Comparison of ENCODE assay signal across 13 cellular contexts in the genomic region with DNA sequence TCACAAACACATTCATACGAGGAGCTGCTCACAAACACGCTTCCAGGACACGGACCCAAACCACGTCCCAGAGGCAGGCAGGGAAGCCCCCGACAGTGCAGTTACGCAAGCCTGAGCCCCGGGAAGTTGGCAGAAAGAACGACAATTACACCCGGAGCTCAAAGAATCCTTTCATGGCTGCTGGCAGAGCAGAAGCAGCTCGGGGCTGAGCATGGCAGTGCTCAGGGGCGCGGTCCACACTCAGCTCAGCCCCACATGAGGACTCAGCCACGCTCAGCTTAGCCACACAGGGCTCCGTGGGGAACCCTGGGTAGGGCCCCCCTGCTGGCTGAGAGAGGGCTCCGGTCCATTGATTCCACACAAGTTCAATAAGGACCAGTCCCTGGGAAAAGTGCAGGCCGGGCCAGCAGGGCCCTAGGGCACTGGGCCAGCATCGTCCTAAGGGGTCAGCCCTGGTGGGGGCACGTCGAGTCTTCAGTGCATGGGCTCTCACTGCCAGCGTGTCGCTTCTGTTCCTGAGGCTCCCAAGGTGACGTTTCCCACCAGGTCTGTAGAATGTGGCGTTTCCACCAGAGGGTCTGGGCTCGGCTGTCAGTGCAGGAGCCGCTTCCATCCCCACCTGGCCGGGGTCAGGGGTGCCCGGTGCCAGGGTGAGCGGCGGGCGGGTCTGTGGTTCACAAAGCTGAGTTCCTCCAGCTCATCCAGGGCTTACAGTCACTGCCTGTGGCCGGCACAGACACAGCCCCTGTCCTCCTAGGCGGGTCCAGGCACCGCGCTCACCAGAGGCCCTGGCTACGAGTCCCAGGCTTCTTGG. TPM values are rescaled to one million over a fixed set of nuclear protein-coding genes. Genes with fewer than 3 reads are reported as not detected.
A peak's percentile ranks its signal among the peaks of the same experiment; 100 is the strongest.
DNase-seq lines count a peak whose midpoint lies in the region; ATAC-seq and TF ChIP-seq lines count a peak whose summit lies in the region.
"Had no signal": no experiment of that assay in that cellular context is flagged by ENCODE, and none has a peak within 500 bp of the region (broad histone marks: within the 10 kb centered on the region; RNA-seq: fewer than 3 reads in every experiment).

No MANE protein-coding gene starts in this region.

- ATAC-seq in GM21360 (IDR thresholded peaks at IDR 0.05; ENCODE audit: unreplicated experiment) = no peak

- WGBS in suprapubic skin = 78% methylated on average over 24 of the region's 35 CpGs

- peak in 1 of 3 donors; percentile 53 for DNase-seq in Peyer's patch
- DNase-seq in epithelial cell of prostate (ENCODE audit: low read depth, low spot score) = no peak
- no peak for DNase-seq in suprapubic skin (ENCODE audit: low spot score in 2 of 2)
- no peak for DNase-seq in NCI-H128 (lab: John Stamatoyannopoulos, UW; ENCODE audit: unreplicated experiment)
- DNase-seq in activated naive CD4-positive, alpha-beta T cell treated with anti-CD3 and anti-CD28 coated beads, Interleukin-2, amount 50 U/mL, for 16 hours = no peak
- no peak for DNase-seq in erythroblast (lab: John Stamatoyannopoulos, UW)
- DNase-seq: activated naive CD4-positive, alpha-beta T cell treated with anti-CD3 and anti-CD28 coated beads, Interleukin-2, amount 10 ng/mL, durations not matched to agents 7 days and 5 days; DMS53; KG1; NCI-H226; SHP77 treated with DMSO at 0.1 percent for 48 hours had no signal

- TF ChIP-seq CTCF in Peyer's patch (IDR thresholded peaks at IDR 0.05) (no peak), suprapubic skin (IDR thresholded peaks at IDR 0.05) (no peak)

- peak overlapping the region; percentile 57 for H3K9ac ChIP-seq in mucosa of stomach (ENCODE audit: low read length)

- H3K4me1 ChIP-seq in Peyer's patch = peaks cover 0 to 59% (median 9%) of the 10 kb centered on the region in 4 donors
- H3K4me1 ChIP-seq in mucosa of stomach (ENCODE audit: control insufficient read depth, insufficient read depth, low read length) = peaks cover 41% of the 10 kb centered on the region
- H3K4me1 ChIP-seq in suprapubic skin = peaks cover 72% of the 10 kb centered on the region

- peaks cover 0 to 17% (median 0%) of the 10 kb centered on the region in 3 donors for H3K36me3 ChIP-seq in Peyer's patch
- no peaks in the 10 kb centered on the region for H3K36me3 ChIP-seq in mucosa of stomach (ENCODE audit: control insufficient read depth, insufficient read depth, low read length)
- no peaks in the 10 kb centered on the region for H3K36me3 ChIP-seq in suprapubic skin

- H3K4me3 ChIP-seq in Peyer's patch (no peak overlapping the region), mucosa of stomach (ENCODE audit: low read length) (no peak overlapping the region), suprapubic skin (no peak overlapping the region)

- H3K27me3 ChIP-seq in Peyer's patch (no peaks in the 10 kb centered on the region), mucosa of stomach (ENCODE audit: control insufficient read depth, insufficient read depth, low read length) (no peaks in the 10 kb centered on the region), suprapubic skin (no peaks in the 10 kb centered on the region)

- TF ChIP-seq POLR2A in Peyer's patch (IDR thresholded peaks at IDR 0.05) (no peak), suprapubic skin (IDR thresholded peaks at IDR 0.05) (no peak), erythroblast (IDR thresholded peaks at IDR 0.05; ENCODE audit: low read length) (no peak)

- H3K27ac ChIP-seq in Peyer's patch (peak overlapping the region in 3 of 4 donors; percentile 65 to 75 (median 69)), epithelial cell of prostate (peak overlapping the region; percentile 99), suprapubic skin (peak overlapping the region; percentile 27)

- H3K9me3 ChIP-seq in Peyer's patch (no peaks in the 10 kb centered on the region), mucosa of stomach (ENCODE audit: control insufficient read depth, low read length) (no peaks in the 10 kb centered on the region), suprapubic skin (no peaks in the 10 kb centered on the region)

- no peak for TF ChIP-seq EP300 in suprapubic skin (IDR thresholded peaks at IDR 0.05)

RNA-seq across cellular contexts. Expression of a gene that starts 23.1 kb away (rescaled TPM):
- total RNA-seq in Peyer's patch = 100 to 1,000 TPM; 132 to 226 (median 154) TPM
- total RNA-seq in suprapubic skin = 100 to 1,000 TPM; 175 to 286 (median 224) TPM

Comparison
In these comparisons a context has a peak if more than half of its experiments do, and no peak if none do; other contexts are left out.
1. H3K27ac ChIP-seq: peak in every context shown above with its lines; median percentile 99 in epithelial cell of prostate; 69 in Peyer's patch; 27 in suprapubic skin.